ENCODE assay signal across 24 cellular contexts in the genomic region with DNA sequence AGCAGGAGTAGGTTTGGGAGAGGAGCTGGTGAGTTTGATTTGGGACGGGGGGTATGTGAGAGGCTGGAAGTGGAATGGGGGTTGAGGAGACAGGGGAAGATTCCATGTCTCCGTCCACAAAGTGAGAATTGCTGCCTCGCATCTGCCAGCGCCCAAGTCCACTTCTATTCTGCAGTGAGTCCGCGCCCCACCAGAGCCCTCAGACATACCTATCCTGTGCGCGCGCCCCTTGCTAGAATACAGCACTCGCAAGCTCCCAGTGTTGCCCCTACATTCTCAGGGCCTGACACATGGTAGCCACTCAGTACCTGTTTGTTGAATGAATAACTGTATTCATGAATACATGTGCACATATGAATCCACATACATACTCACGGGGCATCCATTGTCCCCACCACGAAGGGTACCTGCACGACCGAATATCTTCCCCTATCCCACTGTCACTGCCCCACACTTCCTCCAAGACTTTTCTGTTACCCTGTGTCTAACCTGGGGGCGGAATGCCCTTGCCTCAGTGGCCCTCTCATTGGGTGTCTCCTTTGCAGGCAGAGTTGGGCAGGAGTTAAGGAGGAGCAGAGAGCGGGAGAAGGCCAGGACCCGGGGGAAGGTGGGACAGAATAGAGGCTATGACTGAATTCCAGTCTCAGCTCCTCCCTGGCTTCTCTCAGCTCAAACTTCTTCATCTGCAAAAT. TPM values are rescaled to one million over a fixed set of nuclear protein-coding genes. Genes with fewer than 3 reads are reported as not detected.
DNase-seq lines count a peak whose midpoint lies in the region; ATAC-seq and TF ChIP-seq lines count a peak whose summit lies in the region.
"Had no signal": no experiment of that assay in that cellular context is flagged by ENCODE, and none has a peak within 500 bp of the region (broad histone marks: within the 10 kb centered on the region; RNA-seq: fewer than 3 reads in every experiment).

No MANE protein-coding gene starts in this region.

- intact Hi-C loops in activated CD4-positive, alpha-beta T cell treated with anti-CD3 and anti-CD28 coated beads, Interleukin-2, amount 10 ng/mL, durations not matched to agents 24 days and 14 days (cut with micrococcal nuclease), result no loop called here
- intact Hi-C loops in activated CD4-positive, alpha-beta T cell treated with anti-CD3 and anti-CD28 coated beads for 36 hours (cut with DNase I, micrococcal nuclease), result loop anchor here in 1 of 2 experiments (5.0 kb wide), 1 partner anchor 101 kb away; no protein-coding TSS in a partner anchor
- intact Hi-C loops in activated B cell treated with CpG ODN at 0.5 μM for 24 hours (cut with micrococcal nuclease), result loop anchor here (10.0 kb wide), 1 partner anchor 213 kb away; the partner anchor contains the start of gene BTRC
- intact Hi-C loops in naive thymus-derived CD4-positive, alpha-beta T cell (cut with micrococcal nuclease), result no loop called here

- H3K9me3 ChIP-seq in naive thymus-derived CD4-positive, alpha-beta T cell (ENCODE audit: control insufficient read depth in 2 of 3, low read length in 3 of 3), result no peaks in the 10 kb centered on the region
- H3K9me3 ChIP-seq: upper lobe of right lung had no signal

- no peak overlapping the region for H3K27ac Mint-ChIP-seq in activated CD4-positive, alpha-beta T cell treated with anti-CD3 and anti-CD28 coated beads, Interleukin-2, amount 10 ng/mL, durations not matched to agents 24 days and 14 days
- no peak overlapping the region for H3K27ac Mint-ChIP-seq in activated CD4-positive, alpha-beta T cell treated with anti-CD3 and anti-CD28 coated beads for 36 hours
- H3K27ac Mint-ChIP-seq in activated B cell treated with CpG ODN at 0.5 μM for 24 hours, result no peak overlapping the region
- H3K27ac Mint-ChIP-seq in naive thymus-derived CD4-positive, alpha-beta T cell, result no peak overlapping the region
- H3K27ac Mint-ChIP-seq in stimulated activated naive B cell treated with anti-CD40 and anti-IgM and Interleukin-4, amounts not matched to agents 10 μg/mL and 1 μg/mL and 100 μg/mL, for 72 hours, result no peak overlapping the region
- H3K27ac Mint-ChIP-seq: immature natural killer cell had no signal

- no peak overlapping the region for H3K27ac ChIP-seq in naive thymus-derived CD4-positive, alpha-beta T cell (ENCODE audit: low read depth, low read length)
- H3K27ac ChIP-seq: A549, body of pancreas, hepatocyte, upper lobe of right lung, VCaP had no signal

- POLR2A ChIA-PET in activated CD4-positive, alpha-beta T cell treated with anti-CD3 and anti-CD28 coated beads for 36 hours (lab: Charles Lee), result no interaction called here
- POLR2A ChIA-PET in activated B cell treated with CpG ODN at 0.5 μM for 24 hours (lab: Charles Lee), result interaction anchor here (0.5 to 0.6 kb wide), 2 partner anchors 489 to 497 kb away, joined by 3 to 5 read pairs; no protein-coding TSS in a partner anchor
- POLR2A ChIA-PET in naive thymus-derived CD4-positive, alpha-beta T cell (lab: Charles Lee), result no interaction called here

- H3K4me1 ChIP-seq in naive thymus-derived CD4-positive, alpha-beta T cell (ENCODE audit: control insufficient read depth in 2 of 2, insufficient read depth in 2 of 2, low read length in 2 of 2), result peaks cover 4 to 17% of the 10 kb centered on the region in 2 donors

- H3K36me3 Mint-ChIP-seq in activated CD4-positive, alpha-beta T cell treated with anti-CD3 and anti-CD28 coated beads, Interleukin-2, amount 10 ng/mL, durations not matched to agents 24 days and 14 days (ENCODE audit: low read depth), result no peaks in the 10 kb centered on the region
- no peaks in the 10 kb centered on the region for H3K36me3 Mint-ChIP-seq in activated CD4-positive, alpha-beta T cell treated with anti-CD3 and anti-CD28 coated beads for 36 hours (ENCODE audit: low read depth)
- no peaks in the 10 kb centered on the region for H3K36me3 Mint-ChIP-seq in activated B cell treated with CpG ODN at 0.5 μM for 24 hours (ENCODE audit: low read depth)
- peaks cover 0 to 6% (median 0%) of the 10 kb centered on the region in 5 donors for H3K36me3 Mint-ChIP-seq in naive thymus-derived CD4-positive, alpha-beta T cell
- H3K36me3 Mint-ChIP-seq in stimulated activated naive B cell treated with anti-CD40 and anti-IgM and Interleukin-4, amounts not matched to agents 10 μg/mL and 1 μg/mL and 100 μg/mL, for 72 hours, result peaks cover 3 to 10% of the 10 kb centered on the region in 2 donors

- no peak for ATAC-seq in activated CD4-positive, alpha-beta T cell treated with anti-CD3 and anti-CD28 coated beads for 36 hours
- ATAC-seq in activated B cell treated with CpG ODN at 0.5 μM for 24 hours (ENCODE audit: low read depth) (no peak), GM18861 (IDR thresholded peaks at IDR 0.05; ENCODE audit: unreplicated experiment) (no peak)
- no peak for ATAC-seq in naive thymus-derived CD4-positive, alpha-beta T cell
- ATAC-seq in stimulated activated naive B cell treated with anti-CD40 and anti-IgM and Interleukin-4, amounts not matched to agents 10 μg/mL and 1 μg/mL and 100 μg/mL, for 72 hours (replicated peaks), result no peak
- ATAC-seq: A549, body of pancreas, left lobe of liver, upper lobe of right lung had no signal

- CTCF ChIA-PET in activated CD4-positive, alpha-beta T cell treated with anti-CD3 and anti-CD28 coated beads for 36 hours (lab: Charles Lee), result interaction anchor here (0.5 to 1.2 kb wide), 10 partner anchors 11 to 358 kb away, joined by 3 to 4 read pairs (median 3); no protein-coding TSS in a partner anchor
- CTCF ChIA-PET in activated B cell treated with CpG ODN at 0.5 μM for 24 hours (lab: Charles Lee), result interaction anchor here (1.8 kb wide), 1 partner anchor 353 kb away, joined by 4 read pairs; no protein-coding TSS in a partner anchor
- CTCF ChIA-PET in naive thymus-derived CD4-positive, alpha-beta T cell (lab: Charles Lee), result interaction anchor here (5.6 kb wide), 1 partner anchor 354 kb away, joined by 37 read pairs; no protein-coding TSS in a partner anchor

- H3K4me1 Mint-ChIP-seq in activated CD4-positive, alpha-beta T cell treated with anti-CD3 and anti-CD28 coated beads, Interleukin-2, amount 10 ng/mL, durations not matched to agents 24 days and 14 days, result peaks cover 17% of the 10 kb centered on the region
- H3K4me1 Mint-ChIP-seq in activated CD4-positive, alpha-beta T cell treated with anti-CD3 and anti-CD28 coated beads for 36 hours, result peaks cover 18% of the 10 kb centered on the region
- H3K4me1 Mint-ChIP-seq in activated B cell treated with CpG ODN at 0.5 μM for 24 hours, result peaks cover 22% of the 10 kb centered on the region
- H3K4me1 Mint-ChIP-seq in naive thymus-derived CD4-positive, alpha-beta T cell, result peaks cover 0 to 21% (median 11%) of the 10 kb centered on the region in 7 donors
- peaks cover 21 to 34% of the 10 kb centered on the region in 2 donors for H3K4me1 Mint-ChIP-seq in stimulated activated naive B cell treated with anti-CD40 and anti-IgM and Interleukin-4, amounts not matched to agents 10 μg/mL and 1 μg/mL and 100 μg/mL, for 72 hours

- no peaks in the 10 kb centered on the region for H3K36me3 ChIP-seq in naive thymus-derived CD4-positive, alpha-beta T cell (ENCODE audit: control insufficient read depth in 2 of 3, insufficient read depth in 3 of 3, low read length in 3 of 3)
- H3K36me3 ChIP-seq: upper lobe of right lung had no signal

- no peak overlapping the region for H3K4me3 ChIP-seq in naive thymus-derived CD4-positive, alpha-beta T cell (ENCODE audit: low read length)
- H3K4me3 ChIP-seq: A549, body of pancreas, hepatocyte, upper lobe of right lung had no signal

- H3K4me3 Mint-ChIP-seq in activated CD4-positive, alpha-beta T cell treated with anti-CD3 and anti-CD28 coated beads, Interleukin-2, amount 10 ng/mL, durations not matched to agents 24 days and 14 days, result peak overlapping the region; percentile 14
- no peak overlapping the region for H3K4me3 Mint-ChIP-seq in activated CD4-positive, alpha-beta T cell treated with anti-CD3 and anti-CD28 coated beads for 36 hours
- H3K4me3 Mint-ChIP-seq in activated B cell treated with CpG ODN at 0.5 μM for 24 hours, result peak overlapping the region; percentile 46
- H3K4me3 Mint-ChIP-seq in naive thymus-derived CD4-positive, alpha-beta T cell, result peak overlapping the region in 8 of 10 donors; percentile 6 to 40 (median 28)
- H3K4me3 Mint-ChIP-seq in stimulated activated naive B cell treated with anti-CD40 and anti-IgM and Interleukin-4, amounts not matched to agents 10 μg/mL and 1 μg/mL and 100 μg/mL, for 72 hours, result peak overlapping the region; percentile 17 to 87

- H3K27me3 ChIP-seq in naive thymus-derived CD4-positive, alpha-beta T cell (ENCODE audit: control insufficient read depth in 2 of 2, insufficient read depth in 2 of 2, low read length in 2 of 2), result peaks cover 0 to 10% of the 10 kb centered on the region in 2 donors

- H3K27me3 Mint-ChIP-seq in activated CD4-positive, alpha-beta T cell treated with anti-CD3 and anti-CD28 coated beads, Interleukin-2, amount 10 ng/mL, durations not matched to agents 24 days and 14 days, result peaks cover 50% of the 10 kb centered on the region
- H3K27me3 Mint-ChIP-seq in activated CD4-positive, alpha-beta T cell treated with anti-CD3 and anti-CD28 coated beads for 36 hours, result peaks cover 46% of the 10 kb centered on the region
- H3K27me3 Mint-ChIP-seq in activated B cell treated with CpG ODN at 0.5 μM for 24 hours, result peaks cover 48% of the 10 kb centered on the region
- peaks cover 35 to 60% (median 56%) of the 10 kb centered on the region in 5 donors for H3K27me3 Mint-ChIP-seq in naive thymus-derived CD4-positive, alpha-beta T cell
- H3K27me3 Mint-ChIP-seq in stimulated activated naive B cell treated with anti-CD40 and anti-IgM and Interleukin-4, amounts not matched to agents 10 μg/mL and 1 μg/mL and 100 μg/mL, for 72 hours, result peaks cover 66 to 78% of the 10 kb centered on the region in 2 donors

- no peak for DNase-seq in activated CD4-positive, alpha-beta T cell treated with anti-CD3 and anti-CD28 coated beads, Interleukin-2, amount 10 ng/mL, durations not matched to agents 24 days and 14 days
- no peak for DNase-seq in activated CD4-positive, alpha-beta T cell treated with anti-CD3 and anti-CD28 coated beads for 36 hours
- DNase-seq in activated B cell treated with CpG ODN at 0.5 μM for 24 hours (no peak), A172 (ENCODE audit: low spot score) (no peak), LoVo (ENCODE audit: low spot score) (no peak)
- DNase-seq in naive thymus-derived CD4-positive, alpha-beta T cell, result no peak
- DNase-seq in stimulated activated naive B cell treated with anti-CD40 and anti-IgM and Interleukin-4, amounts not matched to agents 10 μg/mL and 1 μg/mL and 100 μg/mL, for 72 hours, result no peak
- DNase-seq: activated CD4-positive, alpha-beta T cell treated with anti-CD3 and anti-CD28 coated beads, Interleukin-2, amount 50 U/mL, for 4 hours; activated CD8-positive, alpha-beta memory T cell treated with anti-CD3 and anti-CD28 coated beads, Interleukin-2, amount 50 U/mL, for 4 hours; DMS79 treated with DMSO at 0.1 percent for 48 hours; effector CD4-positive, alpha-beta T cell; immature natural killer cell; KG1; mesendoderm; NCI-H2171 treated with DMSO at 0.1 percent for 48 hours; NCI-H526; stimulated activated CD8-positive, alpha-beta memory T cell treated with anti-CD3 and anti-CD28 coated beads, Interleukin-4, amount 100 ng/mL, for 48 hours had no signal

- no peaks in the 10 kb centered on the region for H3K9me3 Mint-ChIP-seq in activated CD4-positive, alpha-beta T cell treated with anti-CD3 and anti-CD28 coated beads, Interleukin-2, amount 10 ng/mL, durations not matched to agents 24 days and 14 days
- H3K9me3 Mint-ChIP-seq in activated CD4-positive, alpha-beta T cell treated with anti-CD3 and anti-CD28 coated beads for 36 hours (ENCODE audit: low read depth), result no peaks in the 10 kb centered on the region
- H3K9me3 Mint-ChIP-seq in activated B cell treated with CpG ODN at 0.5 μM for 24 hours, result peaks cover 2% of the 10 kb centered on the region
- H3K9me3 Mint-ChIP-seq in naive thymus-derived CD4-positive, alpha-beta T cell, result peaks cover 0 to 2% (median 0%) of the 10 kb centered on the region in 11 donors
- H3K9me3 Mint-ChIP-seq in stimulated activated naive B cell treated with anti-CD40 and anti-IgM and Interleukin-4, amounts not matched to agents 10 μg/mL and 1 μg/mL and 100 μg/mL, for 72 hours, result no peaks in the 10 kb centered on the region
- H3K9me3 Mint-ChIP-seq: immature natural killer cell had no signal

- TF ChIP-seq CTCF in activated B cell treated with CpG ODN at 0.5 μM for 24 hours (IDR thresholded peaks at IDR 0.05), result no peak

RNA-seq across cellular contexts. Expression of gene POLL, which starts 19.9 kb away (rescaled TPM):
- 32.2 and 33.8 TPM in 2 replicates for total RNA-seq in activated CD4-positive, alpha-beta T cell treated with anti-CD3 and anti-CD28 coated beads, Interleukin-2, amount 10 ng/mL, durations not matched to agents 24 days and 14 days
- 10 to 100 TPM; 30.2 to 31.4 TPM for total RNA-seq in activated CD4-positive, alpha-beta T cell treated with anti-CD3 and anti-CD28 coated beads for 36 hours
- total RNA-seq in activated B cell treated with CpG ODN at 0.5 μM for 24 hours, result 35.0 and 39.5 TPM in 2 replicates
- total RNA-seq in naive thymus-derived CD4-positive, alpha-beta T cell, result 10 to 100 TPM; 34.9 to 65.8 (median 38.8) TPM
- polyA plus RNA-seq in naive thymus-derived CD4-positive, alpha-beta T cell, result 10 to 100 TPM; 16.4 to 18.9 TPM
- 11.6 and 18.4 TPM in 2 replicates for total RNA-seq in A172 (2014; rRNA removed; shearing (Covaris generic))

RNA-seq across cellular contexts. Expression of gene DPCD, which starts 19.9 kb away (rescaled TPM):
- total RNA-seq in activated CD4-positive, alpha-beta T cell treated with anti-CD3 and anti-CD28 coated beads, Interleukin-2, amount 10 ng/mL, durations not matched to agents 24 days and 14 days, result 5.4 and 6.4 TPM in 2 replicates
- 10 to 100 TPM; 15.5 to 19.3 TPM for total RNA-seq in activated CD4-positive, alpha-beta T cell treated with anti-CD3 and anti-CD28 coated beads for 36 hours
- total RNA-seq in activated B cell treated with CpG ODN at 0.5 μM for 24 hours, result 2.3 and 2.9 TPM in 2 replicates
- total RNA-seq in naive thymus-derived CD4-positive, alpha-beta T cell, result 1 to 10 TPM in 3 of 5 experiments, under 1 TPM in 2; 0.64 to 3.6 (median 1.3) TPM
- 1 to 10 TPM; 2.4 to 2.6 TPM for polyA plus RNA-seq in naive thymus-derived CD4-positive, alpha-beta T cell
- total RNA-seq in A172 (2014; rRNA removed; shearing (Covaris generic)), result 83.0 and 92.8 TPM in 2 replicates
